In the genomic region with DNA sequence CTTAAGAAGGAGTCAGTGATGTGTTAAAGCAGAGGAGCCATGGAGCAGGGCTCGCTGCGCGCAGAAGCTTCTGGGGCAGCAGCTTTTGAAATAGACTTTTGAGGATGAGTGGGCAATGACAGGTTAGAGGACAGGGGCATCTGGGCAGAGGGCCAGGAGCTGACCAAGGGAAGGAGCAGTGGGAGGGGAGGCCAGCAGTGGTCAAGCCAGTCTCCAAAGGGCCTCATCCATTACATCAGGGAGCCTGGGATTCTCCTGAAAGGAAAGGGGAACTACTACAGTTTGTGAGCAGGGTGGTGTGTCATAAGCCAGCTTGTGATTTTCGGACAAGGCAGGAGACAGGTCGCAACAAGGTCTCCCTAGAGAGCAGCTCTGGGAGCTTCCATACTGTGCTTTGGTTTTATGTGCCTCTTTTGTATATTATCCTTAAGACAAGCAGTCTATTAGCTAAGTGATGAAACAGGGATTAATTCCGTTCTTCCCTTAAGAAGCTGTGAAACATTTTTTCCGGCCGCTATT, we compare ENCODE assay signal across 1 cellular context.
TF ChIP-seq lines count a peak whose summit lies in the region.

No MANE protein-coding gene starts in this region.

TF ChIP-seq in WTC11, 78 proteins besides CTCF, POLR2A, EP300 and RAD21 (continued from another document):
- TF ChIP-seq IRF2 (CRISPR knock-in tag; IDR thresholded peaks at IDR 0.05; ENCODE audit: borderline replicate concordance, low read depth) = no peak
- no peak for TF ChIP-seq ZNF138 (CRISPR knock-in tag; conservative IDR thresholded peaks at IDR 0.05)
- TF ChIP-seq, protein P1, sequence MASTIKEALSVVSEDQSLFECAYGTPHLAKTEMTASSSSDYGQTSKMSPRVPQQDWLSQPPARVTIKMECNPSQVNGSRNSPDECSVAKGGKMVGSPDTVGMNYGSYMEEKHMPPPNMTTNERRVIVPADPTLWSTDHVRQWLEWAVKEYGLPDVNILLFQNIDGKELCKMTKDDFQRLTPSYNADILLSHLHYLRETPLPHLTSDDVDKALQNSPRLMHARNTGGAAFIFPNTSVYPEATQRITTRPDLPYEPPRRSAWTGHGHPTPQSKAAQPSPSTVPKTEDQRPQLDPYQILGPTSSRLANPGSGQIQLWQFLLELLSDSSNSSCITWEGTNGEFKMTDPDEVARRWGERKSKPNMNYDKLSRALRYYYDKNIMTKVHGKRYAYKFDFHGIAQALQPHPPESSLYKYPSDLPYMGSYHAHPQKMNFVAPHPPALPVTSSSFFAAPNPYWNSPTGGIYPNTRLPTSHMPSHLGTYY (CRISPR knock-in tag; IDR thresholded peaks at IDR 0.05) = no peak
- TF ChIP-seq, protein P2, sequence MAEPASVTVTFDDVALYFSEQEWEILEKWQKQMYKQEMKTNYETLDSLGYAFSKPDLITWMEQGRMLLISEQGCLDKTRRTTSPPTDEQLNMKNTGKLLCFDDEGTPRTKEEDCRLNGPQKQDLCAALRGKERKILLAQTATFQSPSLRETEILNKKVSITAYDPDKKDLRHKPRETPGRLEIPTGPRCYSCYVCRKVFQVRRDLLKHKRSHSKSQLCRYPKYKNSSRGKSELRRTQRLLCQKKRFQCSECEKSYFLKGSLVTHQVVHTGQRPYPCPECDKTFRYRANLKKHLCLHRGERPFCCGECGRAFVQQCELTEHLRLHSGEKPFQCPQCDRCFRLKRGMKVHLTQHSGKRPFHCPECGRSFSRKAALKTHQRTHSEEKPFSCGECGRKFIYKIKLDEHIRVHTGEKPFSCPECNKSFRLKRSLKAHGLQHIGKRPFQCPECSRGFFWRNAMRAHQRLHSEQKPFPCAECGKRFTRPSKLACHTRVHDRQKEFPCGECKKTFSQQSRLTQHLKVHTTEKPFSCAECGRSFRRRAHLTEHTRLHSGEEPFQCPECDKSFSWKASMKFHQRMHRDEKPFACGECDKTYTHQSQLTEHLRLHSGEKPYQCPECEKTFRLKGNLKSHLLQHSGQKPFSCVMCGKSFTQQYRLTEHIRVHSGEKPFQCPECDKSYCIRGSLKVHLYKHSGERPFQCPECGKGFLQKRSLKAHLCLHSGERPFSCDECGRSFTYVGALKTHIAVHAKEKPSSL (CRISPR knock-in tag; conservative IDR thresholded peaks at IDR 0.05) = no peak
- TF ChIP-seq SMAD3 (CRISPR knock-in tag; IDR thresholded peaks at IDR 0.05; ENCODE audit: borderline replicate concordance) = no peak
- TF ChIP-seq ATF1 (CRISPR knock-in tag; IDR thresholded peaks at IDR 0.05) = no peak
- TF ChIP-seq NR1H2 (CRISPR knock-in tag; IDR thresholded peaks at IDR 0.05) = no peak
- TF ChIP-seq, protein P3, sequence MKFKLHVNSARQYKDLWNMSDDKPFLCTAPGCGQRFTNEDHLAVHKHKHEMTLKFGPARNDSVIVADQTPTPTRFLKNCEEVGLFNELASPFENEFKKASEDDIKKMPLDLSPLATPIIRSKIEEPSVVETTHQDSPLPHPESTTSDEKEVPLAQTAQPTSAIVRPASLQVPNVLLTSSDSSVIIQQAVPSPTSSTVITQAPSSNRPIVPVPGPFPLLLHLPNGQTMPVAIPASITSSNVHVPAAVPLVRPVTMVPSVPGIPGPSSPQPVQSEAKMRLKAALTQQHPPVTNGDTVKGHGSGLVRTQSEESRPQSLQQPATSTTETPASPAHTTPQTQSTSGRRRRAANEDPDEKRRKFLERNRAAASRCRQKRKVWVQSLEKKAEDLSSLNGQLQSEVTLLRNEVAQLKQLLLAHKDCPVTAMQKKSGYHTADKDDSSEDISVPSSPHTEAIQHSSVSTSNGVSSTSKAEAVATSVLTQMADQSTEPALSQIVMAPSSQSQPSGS (CRISPR knock-in tag; IDR thresholded peaks at IDR 0.05; ENCODE audit: borderline replicate concordance, low read depth) = no peak
- TF ChIP-seq, protein P4, sequence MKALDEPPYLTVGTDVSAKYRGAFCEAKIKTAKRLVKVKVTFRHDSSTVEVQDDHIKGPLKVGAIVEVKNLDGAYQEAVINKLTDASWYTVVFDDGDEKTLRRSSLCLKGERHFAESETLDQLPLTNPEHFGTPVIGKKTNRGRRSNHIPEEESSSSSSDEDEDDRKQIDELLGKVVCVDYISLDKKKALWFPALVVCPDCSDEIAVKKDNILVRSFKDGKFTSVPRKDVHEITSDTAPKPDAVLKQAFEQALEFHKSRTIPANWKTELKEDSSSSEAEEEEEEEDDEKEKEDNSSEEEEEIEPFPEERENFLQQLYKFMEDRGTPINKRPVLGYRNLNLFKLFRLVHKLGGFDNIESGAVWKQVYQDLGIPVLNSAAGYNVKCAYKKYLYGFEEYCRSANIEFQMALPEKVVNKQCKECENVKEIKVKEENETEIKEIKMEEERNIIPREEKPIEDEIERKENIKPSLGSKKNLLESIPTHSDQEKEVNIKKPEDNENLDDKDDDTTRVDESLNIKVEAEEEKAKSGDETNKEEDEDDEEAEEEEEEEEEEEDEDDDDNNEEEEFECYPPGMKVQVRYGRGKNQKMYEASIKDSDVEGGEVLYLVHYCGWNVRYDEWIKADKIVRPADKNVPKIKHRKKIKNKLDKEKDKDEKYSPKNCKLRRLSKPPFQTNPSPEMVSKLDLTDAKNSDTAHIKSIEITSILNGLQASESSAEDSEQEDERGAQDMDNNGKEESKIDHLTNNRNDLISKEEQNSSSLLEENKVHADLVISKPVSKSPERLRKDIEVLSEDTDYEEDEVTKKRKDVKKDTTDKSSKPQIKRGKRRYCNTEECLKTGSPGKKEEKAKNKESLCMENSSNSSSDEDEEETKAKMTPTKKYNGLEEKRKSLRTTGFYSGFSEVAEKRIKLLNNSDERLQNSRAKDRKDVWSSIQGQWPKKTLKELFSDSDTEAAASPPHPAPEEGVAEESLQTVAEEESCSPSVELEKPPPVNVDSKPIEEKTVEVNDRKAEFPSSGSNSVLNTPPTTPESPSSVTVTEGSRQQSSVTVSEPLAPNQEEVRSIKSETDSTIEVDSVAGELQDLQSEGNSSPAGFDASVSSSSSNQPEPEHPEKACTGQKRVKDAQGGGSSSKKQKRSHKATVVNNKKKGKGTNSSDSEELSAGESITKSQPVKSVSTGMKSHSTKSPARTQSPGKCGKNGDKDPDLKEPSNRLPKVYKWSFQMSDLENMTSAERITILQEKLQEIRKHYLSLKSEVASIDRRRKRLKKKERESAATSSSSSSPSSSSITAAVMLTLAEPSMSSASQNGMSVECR (CRISPR knock-in tag; IDR thresholded peaks at IDR 0.05; ENCODE audit: borderline replicate concordance) = no peak
- TF ChIP-seq ETV6 (CRISPR knock-in tag; IDR thresholded peaks at IDR 0.05) = no peak
- no peak for TF ChIP-seq NFE2L1 (CRISPR knock-in tag; IDR thresholded peaks at IDR 0.05)
- no peak for TF ChIP-seq JUN (CRISPR knock-in tag; IDR thresholded peaks at IDR 0.05)
- TF ChIP-seq ZNF317 (CRISPR knock-in tag; IDR thresholded peaks at IDR 0.05; ENCODE audit: borderline replicate concordance, low read depth) = no peak
- TF ChIP-seq ZNF263 (CRISPR knock-in tag; IDR thresholded peaks at IDR 0.05; ENCODE audit: low read depth) = no peak
- TF ChIP-seq, protein P5, sequence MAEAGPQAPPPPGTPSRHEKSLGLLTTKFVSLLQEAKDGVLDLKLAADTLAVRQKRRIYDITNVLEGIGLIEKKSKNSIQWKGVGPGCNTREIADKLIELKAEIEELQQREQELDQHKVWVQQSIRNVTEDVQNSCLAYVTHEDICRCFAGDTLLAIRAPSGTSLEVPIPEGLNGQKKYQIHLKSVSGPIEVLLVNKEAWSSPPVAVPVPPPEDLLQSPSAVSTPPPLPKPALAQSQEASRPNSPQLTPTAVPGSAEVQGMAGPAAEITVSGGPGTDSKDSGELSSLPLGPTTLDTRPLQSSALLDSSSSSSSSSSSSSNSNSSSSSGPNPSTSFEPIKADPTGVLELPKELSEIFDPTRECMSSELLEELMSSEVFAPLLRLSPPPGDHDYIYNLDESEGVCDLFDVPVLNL (CRISPR knock-in tag; IDR thresholded peaks at IDR 0.05; ENCODE audit: borderline replicate concordance, low read depth) = no peak
- TF ChIP-seq, protein P6, sequence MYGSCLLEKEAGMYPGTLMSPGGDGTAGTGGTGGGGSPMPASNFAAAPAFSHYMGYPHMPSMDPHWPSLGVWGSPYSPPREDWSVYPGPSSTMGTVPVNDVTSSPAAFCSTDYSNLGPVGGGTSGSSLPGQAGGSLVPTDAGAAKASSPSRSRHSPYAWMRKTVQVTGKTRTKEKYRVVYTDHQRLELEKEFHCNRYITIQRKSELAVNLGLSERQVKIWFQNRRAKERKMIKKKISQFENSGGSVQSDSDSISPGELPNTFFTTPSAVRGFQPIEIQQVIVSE (CRISPR knock-in tag; IDR thresholded peaks at IDR 0.05; ENCODE audit: borderline replicate concordance) = no peak
- TF ChIP-seq, protein P7, sequence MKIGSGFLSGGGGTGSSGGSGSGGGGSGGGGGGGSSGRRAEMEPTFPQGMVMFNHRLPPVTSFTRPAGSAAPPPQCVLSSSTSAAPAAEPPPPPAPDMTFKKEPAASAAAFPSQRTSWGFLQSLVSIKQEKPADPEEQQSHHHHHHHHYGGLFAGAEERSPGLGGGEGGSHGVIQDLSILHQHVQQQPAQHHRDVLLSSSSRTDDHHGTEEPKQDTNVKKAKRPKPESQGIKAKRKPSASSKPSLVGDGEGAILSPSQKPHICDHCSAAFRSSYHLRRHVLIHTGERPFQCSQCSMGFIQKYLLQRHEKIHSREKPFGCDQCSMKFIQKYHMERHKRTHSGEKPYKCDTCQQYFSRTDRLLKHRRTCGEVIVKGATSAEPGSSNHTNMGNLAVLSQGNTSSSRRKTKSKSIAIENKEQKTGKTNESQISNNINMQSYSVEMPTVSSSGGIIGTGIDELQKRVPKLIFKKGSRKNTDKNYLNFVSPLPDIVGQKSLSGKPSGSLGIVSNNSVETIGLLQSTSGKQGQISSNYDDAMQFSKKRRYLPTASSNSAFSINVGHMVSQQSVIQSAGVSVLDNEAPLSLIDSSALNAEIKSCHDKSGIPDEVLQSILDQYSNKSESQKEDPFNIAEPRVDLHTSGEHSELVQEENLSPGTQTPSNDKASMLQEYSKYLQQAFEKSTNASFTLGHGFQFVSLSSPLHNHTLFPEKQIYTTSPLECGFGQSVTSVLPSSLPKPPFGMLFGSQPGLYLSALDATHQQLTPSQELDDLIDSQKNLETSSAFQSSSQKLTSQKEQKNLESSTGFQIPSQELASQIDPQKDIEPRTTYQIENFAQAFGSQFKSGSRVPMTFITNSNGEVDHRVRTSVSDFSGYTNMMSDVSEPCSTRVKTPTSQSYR (CRISPR knock-in tag; IDR thresholded peaks at IDR 0.05) = no peak
- TF ChIP-seq CREM (CRISPR knock-in tag; IDR thresholded peaks at IDR 0.05) = no peak
